Comparison of ENCODE assay signal across 7 cellular contexts in the genomic region with DNA sequence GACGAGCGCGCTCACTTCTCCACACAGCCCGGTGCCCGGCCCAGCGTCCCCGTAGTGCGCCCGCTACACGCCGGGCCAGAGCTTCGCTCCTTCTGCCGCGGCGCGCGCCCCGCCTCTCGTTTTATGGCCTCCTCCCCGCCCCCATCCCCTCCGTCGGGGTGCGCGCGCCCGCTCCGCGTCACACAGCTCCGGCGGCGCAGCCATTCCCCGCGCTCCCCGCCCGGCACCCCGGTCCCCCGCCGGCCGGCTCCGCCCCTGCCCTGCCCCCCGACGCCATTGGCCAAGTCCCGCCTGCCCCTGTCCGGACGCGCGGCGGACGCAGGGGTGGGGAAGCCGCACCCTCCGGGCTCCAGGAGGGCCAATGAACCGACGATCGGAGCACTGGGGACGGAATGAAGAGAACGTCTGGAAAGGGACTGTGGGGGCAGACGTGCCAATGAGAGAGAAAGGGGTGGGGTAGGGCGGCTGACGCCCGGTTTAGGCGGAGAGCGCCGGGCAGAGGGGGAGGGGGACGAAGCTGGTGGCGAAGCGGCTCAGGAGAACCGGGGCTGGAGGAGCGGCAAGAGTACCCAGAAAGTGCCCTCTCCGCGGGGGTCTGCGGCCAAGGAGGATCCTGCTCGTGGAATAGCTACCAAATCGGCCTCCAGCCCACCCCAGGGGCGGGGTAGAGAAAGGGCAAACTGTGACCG.
DNase-seq lines count a peak whose midpoint lies in the region; ATAC-seq and TF ChIP-seq lines count a peak whose summit lies in the region.

A gene with protein sequence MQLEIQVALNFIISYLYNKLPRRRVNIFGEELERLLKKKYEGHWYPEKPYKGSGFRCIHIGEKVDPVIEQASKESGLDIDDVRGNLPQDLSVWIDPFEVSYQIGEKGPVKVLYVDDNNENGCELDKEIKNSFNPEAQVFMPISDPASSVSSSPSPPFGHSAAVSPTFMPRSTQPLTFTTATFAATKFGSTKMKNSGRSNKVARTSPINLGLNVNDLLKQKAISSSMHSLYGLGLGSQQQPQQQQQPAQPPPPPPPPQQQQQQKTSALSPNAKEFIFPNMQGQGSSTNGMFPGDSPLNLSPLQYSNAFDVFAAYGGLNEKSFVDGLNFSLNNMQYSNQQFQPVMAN (minus strand): TSS at position 94 of the 689 bp plus-strand sequence. CDS start 2,337 bp downstream, outside the sequence.

- in situ Hi-C loops in astrocyte of the cerebellum (cut with HindIII; ENCODE audit: low sequenced_read_pairs) = loop anchor here (5.0 kb wide), 1 partner anchor 81 kb away; no protein-coding TSS in a partner anchor

- ATAC-seq in GM18511 (IDR thresholded peaks at IDR 0.05; ENCODE audit: unreplicated experiment) (peak; percentile 74), HG03025 (IDR thresholded peaks at IDR 0.05; ENCODE audit: low FRiP score, unreplicated experiment) (peak; percentile 59)

- TF ChIP-seq CTCF in astrocyte of the cerebellum (IDR thresholded peaks at IDR 0.05; ENCODE audit: low read depth, low read length, missing control alignments) (no peak), retinal pigment epithelial cell (conservative IDR thresholded peaks at IDR 0.05; ENCODE audit: low read depth, low read length) (no peak)

- H3K4me3 ChIP-seq in astrocyte of the cerebellum (ENCODE audit: low read depth, low read length) = peak within 1 kb of the TSS; percentile 72
- H3K4me3 ChIP-seq in retinal pigment epithelial cell (ENCODE audit: low read length) = peak within 1 kb of the TSS; percentile 72

- peak; percentile 99 for DNase-seq in NCI-H2081 (lab: John Stamatoyannopoulos, UW)
- peak; percentile 96 for DNase-seq in T-helper 9 cell
- DNase-seq in astrocyte of the cerebellum (ENCODE audit: low read depth) = peak; percentile 77
- DNase-seq in hippocampal formation (lab: John Stamatoyannopoulos, UW) = peak; percentile 99
- DNase-seq in retinal pigment epithelial cell (ENCODE audit: low read depth) = peak; percentile 93

Comparison
In these comparisons a context has a peak if more than half of its experiments do, and no peak if none do; other contexts are left out.
1. Peak in every context shown above with its lines: DNase-seq, ATAC-seq and H3K4me3 ChIP-seq.